ENCODE assay signal across 12 cellular contexts in genomic region chr5:125696762-125697161, GRCh38.
DNase-seq lines count a peak whose midpoint lies in the region; ATAC-seq, FAIRE-seq and TF ChIP-seq lines count a peak whose summit lies in the region.
"Had no signal": no experiment of that assay in that cellular context is flagged by ENCODE, and none has a peak within 500 bp of the region (broad histone marks: within the 10 kb centered on the region; RNA-seq: fewer than 3 reads in every experiment).

No MANE protein-coding gene starts in this region.

- H3K9me3 ChIP-seq in adipocyte (ENCODE audit: control insufficient read depth, low read length) (no peaks in the 10 kb centered on the region), heart left ventricle (peaks cover 0 to 11% (median 0%) of the 10 kb centered on the region in 12 donors)

- TF ChIP-seq CTCF in HFF-Myc (IDR thresholded peaks at IDR 0.05; ENCODE audit: low read depth, low read length, missing control alignments) (no peak), heart left ventricle (IDR thresholded peaks at IDR 0.05) (no peak)

- TF ChIP-seq POLR2A in heart left ventricle (IDR thresholded peaks at IDR 0.05) (no peak), GM12891 (IDR thresholded peaks at IDR 0.05; ENCODE audit: low read depth, low read length) (no peak)

- H3K27ac ChIP-seq in heart left ventricle = no peak overlapping the region

- H3K36me3 ChIP-seq in adipocyte (ENCODE audit: control insufficient read depth, insufficient read depth, low read length, severe bottlenecking) = no peaks in the 10 kb centered on the region
- H3K36me3 ChIP-seq in heart left ventricle = no peaks in the 10 kb centered on the region

- peaks cover 27% of the 10 kb centered on the region for H3K4me1 ChIP-seq in adipocyte (ENCODE audit: control insufficient read depth, insufficient read depth, low read length)
- H3K4me1 ChIP-seq in heart left ventricle = peaks cover 0 to 17% (median 0%) of the 10 kb centered on the region in 12 donors

- 74 to 80% (median 78%) methylated on average over 2 of the region's 2 CpGs for WGBS in heart left ventricle, 4 donors

- CTCF ChIA-PET in HEK293T (lab: Yijun Ruan, JAX) = no interaction called here

- H3K9ac ChIP-seq in adipocyte (ENCODE audit: low read length) = no peak overlapping the region

- H3K27me3 ChIP-seq in adipocyte (replicated peaks; ENCODE audit: control insufficient read depth, insufficient read depth, low read length) (no peaks in the 10 kb centered on the region), heart left ventricle (no peaks in the 10 kb centered on the region)

- POLR2A ChIA-PET in HEK293T (lab: Yijun Ruan, JAX) = no interaction called here

- DNase-seq in HFF-Myc (ENCODE audit: extremely low read depth, low read depth) = peak; percentile 91
- DNase-seq in adipocyte (ENCODE audit: low read depth) = peak; percentile 87
- peak in 3 of 5 donors; percentile 6 to 25 (median 19) for DNase-seq in heart left ventricle
- peak; percentile 78 for DNase-seq in stromal cell of bone marrow (ENCODE audit: low read depth)
- no peak for DNase-seq in HEK293T (ENCODE audit: extremely low spot score)
- no peak for DNase-seq in ecto neural progenitor cell (ENCODE audit: low spot score)
- DNase-seq in GM12891 (ENCODE audit: insufficient read length, low spot score) = no peak
- DNase-seq: activated CD4-positive, alpha-beta memory T cell treated with anti-CD3 and anti-CD28 coated beads, Interleukin-2, amount 10 ng/mL, durations not matched to agents 7 days and 5 days; activated naive CD4-positive, alpha-beta T cell treated with anti-CD3 and anti-CD28 coated beads, Interleukin-2, amount 10 ng/mL, durations not matched to agents 7 days and 5 days; effector memory CD8-positive, alpha-beta T cell had no signal

- no peak for FAIRE-seq in GM12891 (lab: Jason Lieb, UNC)
- FAIRE-seq: islet of Langerhans had no signal

- H3K4me3 ChIP-seq in HFF-Myc (replicated peaks; ENCODE audit: low read depth, low read length) = no peak overlapping the region
- no peak overlapping the region for H3K4me3 ChIP-seq in adipocyte (ENCODE audit: low read length)
- no peak overlapping the region for H3K4me3 ChIP-seq in heart left ventricle
- H3K4me3 ChIP-seq: GM23338 had no signal

- ATAC-seq in heart left ventricle = peak; percentile 47 to 78 (median 63)
- ATAC-seq: effector memory CD8-positive, alpha-beta T cell; GM23338 had no signal

- intact Hi-C loops in heart left ventricle (cut with DNase I) = no loop called here

TF ChIP-seq in HEK293T, 16 proteins besides CTCF, POLR2A, EP300 and RAD21:
- TF ChIP-seq LEF1 (IDR thresholded peaks at IDR 0.05; ENCODE audit: borderline replicate concordance) = no peak
- TF ChIP-seq FOXK2 (IDR thresholded peaks at IDR 0.05) = no peak
- no peak for TF ChIP-seq PKNOX1 (IDR thresholded peaks at IDR 0.05)
- TF ChIP-seq SP1 (IDR thresholded peaks at IDR 0.05) = no peak
- no peak for TF ChIP-seq ZNF384 (IDR thresholded peaks at IDR 0.05)
- TF ChIP-seq SUZ12 (IDR thresholded peaks at IDR 0.05) = no peak
- TF ChIP-seq BHLHE40 (IDR thresholded peaks at IDR 0.05; ENCODE audit: borderline replicate concordance) = no peak
- TF ChIP-seq ARNT (IDR thresholded peaks at IDR 0.05) = no peak

TF ChIP-seq in GM12891, 5 proteins besides CTCF, POLR2A, EP300 and RAD21:
- TF ChIP-seq PAX5 (IDR thresholded peaks at IDR 0.05; ENCODE audit: insufficient read depth, low read length, severe bottlenecking) (no peak), POU2F2 (IDR thresholded peaks at IDR 0.05; ENCODE audit: low read depth, low read length) (no peak), SPI1 (IDR thresholded peaks at IDR 0.05; ENCODE audit: low read depth, low read length) (no peak), TAF1 (IDR thresholded peaks at IDR 0.05; ENCODE audit: low read depth, low read length) (no peak), POLR2AphosphoS5 (IDR thresholded peaks at IDR 0.05; ENCODE audit: low read depth, low read length) (no peak)
TF ChIP-seq in GM12891: peak in this region for 0.

Comparison
In these comparisons a context has a peak if more than half of its experiments do, and no peak if none do; other contexts are left out.
1. DNase-seq: peak in HFF-Myc (single experiment), adipocyte (single experiment), heart left ventricle (3 of 5) and stromal cell of bone marrow (single experiment); none in HEK293T (single experiment), ecto neural progenitor cell (single experiment) and GM12891 (single experiment).